Comparison of ENCODE assay signal across 8 cellular contexts in genomic region chr14:100155049-100155621, GRCh38. TPM values are rescaled to one million over a fixed set of nuclear protein-coding genes. Genes with fewer than 3 reads are reported as not detected.
DNase-seq lines count a peak whose midpoint lies in the region; TF ChIP-seq lines count a peak whose summit lies in the region.

No MANE protein-coding gene starts in this region.

- peak overlapping the region in 1 of 2 donors; percentile 71 for H3K9ac ChIP-seq in colonic mucosa (ENCODE audit: low read depth in 2 of 2, low read length in 2 of 2)

- H3K36me3 ChIP-seq in cardiac muscle cell (no peaks in the 10 kb centered on the region), right atrium auricular region (no peaks in the 10 kb centered on the region), colonic mucosa (no peaks in the 10 kb centered on the region), neutrophil (no peaks in the 10 kb centered on the region)

- H3K4me3 ChIP-seq in cardiac muscle cell (no peak overlapping the region), right atrium auricular region (no peak overlapping the region), colonic mucosa (no peak overlapping the region), neutrophil (ENCODE audit: low read depth in 1 of 2, low read length in 1 of 2) (no peak overlapping the region)

- intact Hi-C loops in colonic mucosa (cut with DNase I): no loop called here

- peak; percentile 24 to 25 for DNase-seq in cardiac muscle cell (ENCODE audit: low read depth in 1 of 2, low spot score in 1 of 2)
- no peak for DNase-seq in right atrium auricular region (ENCODE audit: low spot score)
- peak; percentile 7 for DNase-seq in NCI-H526 treated with DMSO at 0.1 percent for 48 hours (lab: John Stamatoyannopoulos, UW)
- DNase-seq in colonic mucosa: peak; percentile 69
- DNase-seq in ureter (ENCODE audit: low spot score): no peak
- DNase-seq in cortex of kidney (lab: John Stamatoyannopoulos, UW): no peak
- DNase-seq in D341Med (ENCODE audit: low spot score): no peak

- H3K27me3 ChIP-seq in cardiac muscle cell (peaks cover 43% of the 10 kb centered on the region), right atrium auricular region (peaks cover 8 to 16% of the 10 kb centered on the region in 2 donors), colonic mucosa (peaks cover 14% of the 10 kb centered on the region), neutrophil (peaks cover 45% of the 10 kb centered on the region)

- H3K9me3 ChIP-seq in cardiac muscle cell (ENCODE audit: low read depth) (no peaks in the 10 kb centered on the region), right atrium auricular region (peaks cover 0 to 9% of the 10 kb centered on the region in 2 donors), colonic mucosa (no peaks in the 10 kb centered on the region), neutrophil (peaks cover 12% of the 10 kb centered on the region)

- peak; percentile 57 for TF ChIP-seq CTCF in cardiac muscle cell (IDR thresholded peaks at IDR 0.05; ENCODE audit: low read depth, low read length)
- peak in 1 of 2 donors; percentile 44 for TF ChIP-seq CTCF in right atrium auricular region (IDR thresholded peaks at IDR 0.05)
- TF ChIP-seq CTCF in colonic mucosa (IDR thresholded peaks at IDR 0.05): peak; percentile 61
- peak; percentile 35 for TF ChIP-seq CTCF in neutrophil (IDR thresholded peaks at IDR 0.05)

- H3K4me1 ChIP-seq in cardiac muscle cell (ENCODE audit: low read depth) (no peaks in the 10 kb centered on the region), right atrium auricular region (peaks cover 0 to 17% of the 10 kb centered on the region in 2 donors), colonic mucosa (peaks cover 5% of the 10 kb centered on the region), neutrophil (ENCODE audit: control insufficient read depth in 1 of 2, insufficient read depth in 1 of 2, low read depth in 1 of 2, low read length in 1 of 2) (peaks cover 12 to 13% of the 10 kb centered on the region in 2 experiments)

- no peak overlapping the region for H3K27ac ChIP-seq in cardiac muscle cell
- H3K27ac ChIP-seq in right atrium auricular region: no peak overlapping the region
- H3K27ac ChIP-seq in colonic mucosa: peak overlapping the region; percentile 84
- H3K27ac ChIP-seq in neutrophil: no peak overlapping the region

RNA-seq across cellular contexts. Expression of gene DEGS2, which starts 4.3 kb away (rescaled TPM):
- total RNA-seq in cardiac muscle cell: 0.49 and 2.7 TPM in 2 replicates
- 1.2 and 1.3 TPM in 2 replicates for polyA plus RNA-seq in cardiac muscle cell
- total RNA-seq in right atrium auricular region: not detected
- 10 to 100 TPM; 37.0 to 54.3 TPM for total RNA-seq in colonic mucosa
- 59.9 TPM for total RNA-seq in ureter

Comparison
In these comparisons a context has a peak if more than half of its experiments do, and no peak if none do; other contexts are left out.
1. DNase-seq: peak in cardiac muscle cell (2 of 2), NCI-H526 treated with DMSO at 0.1 percent for 48 hours (single experiment) and colonic mucosa (single experiment); none in right atrium auricular region (single experiment), ureter (single experiment), cortex of kidney (single experiment) and D341Med (single experiment).
2. RNA of gene DEGS2, which starts 4.3 kb away (total RNA-seq): 59.9 TPM in ureter (single experiment) and 37.0 to 54.3 TPM in colonic mucosa; 0.49 to 2.7 TPM in cardiac muscle cell and not detected in right atrium auricular region; every median in the first group is over 10 times any median in the second.